Comparison of ENCODE assay signal across 9 cellular contexts in genomic region chr11:132099692-132100091, GRCh38.
DNase-seq lines count a peak whose midpoint lies in the region; ATAC-seq, FAIRE-seq and TF ChIP-seq lines count a peak whose summit lies in the region.
"Had no signal": no experiment of that assay in that cellular context is flagged by ENCODE, and none has a peak within 500 bp of the region (broad histone marks: within the 10 kb centered on the region; RNA-seq: fewer than 3 reads in every experiment).

No MANE protein-coding gene starts in this region.

- no peak for TF ChIP-seq POLR2A in esophagus muscularis mucosa (IDR thresholded peaks at IDR 0.05; ENCODE audit: low read depth)

- no peak overlapping the region for H3K4me2 ChIP-seq in astrocyte (ENCODE audit: low read length)

- H2AFZ ChIP-seq in astrocyte (ENCODE audit: low read depth, low read length) = no peak overlapping the region

- no peak overlapping the region for H3K9ac ChIP-seq in astrocyte (ENCODE audit: low read length)
- H3K9ac ChIP-seq in kidney (ENCODE audit: low read length in 2 of 2) = no peak overlapping the region

- FAIRE-seq in astrocyte (lab: Jason Lieb, UNC) = peak; percentile 26
- FAIRE-seq in kidney (lab: Jason Lieb, UNC) = no peak

- WGBS in esophagus muscularis mucosa = 76% methylated on average over 4 of the region's 4 CpGs

- CTCF ChIA-PET in naive thymus-derived CD4-positive, alpha-beta T cell (lab: Charles Lee) = no interaction called here

- H3K79me2 ChIP-seq in astrocyte (ENCODE audit: insufficient read depth, low read length) = peaks cover 41% of the 10 kb centered on the region

- peaks cover 2% of the 10 kb centered on the region for H3K9me3 Mint-ChIP-seq in astrocyte (ENCODE audit: unreplicated experiment)
- peaks cover 0 to 5% (median 4%) of the 10 kb centered on the region in 11 donors for H3K9me3 Mint-ChIP-seq in naive thymus-derived CD4-positive, alpha-beta T cell

- peak; percentile 52 for ATAC-seq in GM18861 (IDR thresholded peaks at IDR 0.05; ENCODE audit: unreplicated experiment)
- peak; percentile 48 for ATAC-seq in naive thymus-derived CD4-positive, alpha-beta T cell
- ATAC-seq in HG02870 (IDR thresholded peaks at IDR 0.05; ENCODE audit: unreplicated experiment) = no peak
- ATAC-seq in esophagus mucosa = no peak

- H3K27me3 Mint-ChIP-seq in astrocyte (ENCODE audit: low read depth, unreplicated experiment) = no peaks in the 10 kb centered on the region
- H3K27me3 Mint-ChIP-seq in naive thymus-derived CD4-positive, alpha-beta T cell = no peaks in the 10 kb centered on the region

- H3K4me3 Mint-ChIP-seq in astrocyte (ENCODE audit: unreplicated experiment) = no peak overlapping the region
- H3K4me3 Mint-ChIP-seq in naive thymus-derived CD4-positive, alpha-beta T cell = no peak overlapping the region
- H3K4me3 Mint-ChIP-seq: IgD-negative memory B cell had no signal

- POLR2A ChIA-PET in naive thymus-derived CD4-positive, alpha-beta T cell (lab: Charles Lee) = no interaction called here

- peak; percentile 56 for DNase-seq in HT-29 (ENCODE audit: low spot score)
- no peak for DNase-seq in astrocyte (ENCODE audit: low read depth)
- no peak for DNase-seq in naive thymus-derived CD4-positive, alpha-beta T cell
- DNase-seq in kidney = no peak
- no peak for DNase-seq in esophagus muscularis mucosa (ENCODE audit: extremely low spot score)

- no peaks in the 10 kb centered on the region for H3K27me3 ChIP-seq in astrocyte (ENCODE audit: insufficient read depth, low read length)
- no peaks in the 10 kb centered on the region for H3K27me3 ChIP-seq in naive thymus-derived CD4-positive, alpha-beta T cell (ENCODE audit: control insufficient read depth in 2 of 2, insufficient read depth in 2 of 2, low read length in 2 of 2)
- no peaks in the 10 kb centered on the region for H3K27me3 ChIP-seq in esophagus muscularis mucosa

- TF ChIP-seq CTCF in astrocyte (IDR thresholded peaks at IDR 0.05; ENCODE audit: insufficient read depth, low read depth, low read length) = peak; percentile 40
- no peak for TF ChIP-seq CTCF in kidney (IDR thresholded peaks at IDR 0.05; ENCODE audit: borderline replicate concordance, extremely low read depth, insufficient read depth)
- TF ChIP-seq CTCF in esophagus muscularis mucosa (IDR thresholded peaks at IDR 0.05) = peak in 1 of 3 experiments; percentile 29

- H4K20me1 ChIP-seq in astrocyte (ENCODE audit: insufficient read depth, low read length) = no peaks in the 10 kb centered on the region

- H3K27ac ChIP-seq in astrocyte (ENCODE audit: low read depth, low read length) = no peak overlapping the region
- H3K27ac ChIP-seq in naive thymus-derived CD4-positive, alpha-beta T cell (ENCODE audit: low read depth, low read length) = no peak overlapping the region
- H3K27ac ChIP-seq in kidney (ENCODE audit: low read depth in 2 of 2, low read length in 2 of 2) = no peak overlapping the region
- H3K27ac ChIP-seq in esophagus muscularis mucosa (replicated peaks in 1 of 4) = no peak overlapping the region

- H3K4me3 ChIP-seq in astrocyte (ENCODE audit: insufficient read depth, low read depth, low read length) (no peak overlapping the region), kidney (ENCODE audit: low read length in 2 of 2) (no peak overlapping the region), esophagus muscularis mucosa (no peak overlapping the region)
- H3K4me3 ChIP-seq in naive thymus-derived CD4-positive, alpha-beta T cell (ENCODE audit: low read length) = no peak overlapping the region

- peaks cover 18% of the 10 kb centered on the region for H3K4me1 ChIP-seq in astrocyte (ENCODE audit: insufficient read depth, low read length)
- H3K4me1 ChIP-seq in naive thymus-derived CD4-positive, alpha-beta T cell (ENCODE audit: control insufficient read depth in 2 of 2, insufficient read depth in 2 of 2, low read length in 2 of 2) = no peaks in the 10 kb centered on the region
- no peaks in the 10 kb centered on the region for H3K4me1 ChIP-seq in kidney (ENCODE audit: control insufficient read depth in 1 of 2, insufficient read depth in 1 of 2, low read depth in 1 of 2, low read length in 2 of 2)
- peaks cover 0 to 8% (median 1%) of the 10 kb centered on the region in 4 donors for H3K4me1 ChIP-seq in esophagus muscularis mucosa

- peaks cover 7% of the 10 kb centered on the region for H3K36me3 Mint-ChIP-seq in astrocyte (ENCODE audit: low read depth, unreplicated experiment)
- H3K36me3 Mint-ChIP-seq in naive thymus-derived CD4-positive, alpha-beta T cell = no peaks in the 10 kb centered on the region
- H3K36me3 Mint-ChIP-seq: IgD-negative memory B cell had no signal

- intact Hi-C loops in naive thymus-derived CD4-positive, alpha-beta T cell (cut with micrococcal nuclease) = no loop called here
- intact Hi-C loops in kidney (cut with DNase I) (no loop called here), esophagus muscularis mucosa (cut with DNase I) (no loop called here)

- H3K4me1 Mint-ChIP-seq in astrocyte (ENCODE audit: low read depth, unreplicated experiment) = peaks cover 30% of the 10 kb centered on the region
- no peaks in the 10 kb centered on the region for H3K4me1 Mint-ChIP-seq in naive thymus-derived CD4-positive, alpha-beta T cell

- TF ChIP-seq EP300 in esophagus muscularis mucosa (IDR thresholded peaks at IDR 0.05) = no peak

- no peak overlapping the region for H3K27ac Mint-ChIP-seq in astrocyte (ENCODE audit: unreplicated experiment)
- H3K27ac Mint-ChIP-seq in naive thymus-derived CD4-positive, alpha-beta T cell = no peak overlapping the region
- H3K27ac Mint-ChIP-seq: IgD-negative memory B cell had no signal

- H3K9me3 ChIP-seq in astrocyte (ENCODE audit: insufficient read depth, low read depth, low read length) (no peaks in the 10 kb centered on the region), kidney (ENCODE audit: control insufficient read depth in 1 of 2, low read length in 2 of 2) (no peaks in the 10 kb centered on the region), esophagus muscularis mucosa (no peaks in the 10 kb centered on the region)
- H3K9me3 ChIP-seq in naive thymus-derived CD4-positive, alpha-beta T cell (ENCODE audit: control insufficient read depth in 2 of 3, low read length in 3 of 3) = no peaks in the 10 kb centered on the region

- H3K36me3 ChIP-seq in astrocyte (ENCODE audit: insufficient read depth, low read length) (no peaks in the 10 kb centered on the region), kidney (ENCODE audit: control insufficient read depth in 1 of 2, insufficient read depth in 2 of 2, low read length in 2 of 2) (no peaks in the 10 kb centered on the region), esophagus muscularis mucosa (no peaks in the 10 kb centered on the region)
- H3K36me3 ChIP-seq in naive thymus-derived CD4-positive, alpha-beta T cell (ENCODE audit: control insufficient read depth in 2 of 3, insufficient read depth in 3 of 3, low read length in 3 of 3) = no peaks in the 10 kb centered on the region

Comparison
In these comparisons a context has a peak if more than half of its experiments do, and no peak if none do; other contexts are left out.
1. ATAC-seq: peak in GM18861 (single experiment) and naive thymus-derived CD4-positive, alpha-beta T cell (single experiment); none in HG02870 (single experiment) and esophagus mucosa (single experiment).